ENCODE assay signal across 9 cellular contexts in genomic region chr18:58609536-58609993, GRCh38. TPM values are rescaled to one million over a fixed set of nuclear protein-coding genes. Genes with fewer than 3 reads are reported as not detected.
DNase-seq lines count a peak whose midpoint lies in the region; ATAC-seq and TF ChIP-seq lines count a peak whose summit lies in the region.
"Had no signal": no experiment of that assay in that cellular context is flagged by ENCODE, and none has a peak within 500 bp of the region (broad histone marks: within the 10 kb centered on the region; RNA-seq: fewer than 3 reads in every experiment).

No MANE protein-coding gene starts in this region.

- H3K9ac ChIP-seq in neural progenitor cell: no peak overlapping the region

- peaks cover 4% of the 10 kb centered on the region for H3K27me3 Mint-ChIP-seq in activated CD4-positive, alpha-beta memory T cell treated with anti-CD3 and anti-CD28 coated beads for 36 hours
- H3K27me3 Mint-ChIP-seq in activated CD4-positive, alpha-beta memory T cell treated with anti-CD3 and anti-CD28 coated beads, Interleukin-2, amount 10 ng/mL, durations not matched to agents 7 days and 5 days: peaks cover 7% of the 10 kb centered on the region
- H3K27me3 Mint-ChIP-seq in neural progenitor cell (ENCODE audit: insufficient read depth, low read depth): no peaks in the 10 kb centered on the region

- peaks cover 71% of the 10 kb centered on the region for H3K4me1 Mint-ChIP-seq in activated CD4-positive, alpha-beta memory T cell treated with anti-CD3 and anti-CD28 coated beads for 36 hours (ENCODE audit: low read depth)
- peaks cover 25% of the 10 kb centered on the region for H3K4me1 Mint-ChIP-seq in activated CD4-positive, alpha-beta memory T cell treated with anti-CD3 and anti-CD28 coated beads, Interleukin-2, amount 10 ng/mL, durations not matched to agents 7 days and 5 days
- peaks cover 61% of the 10 kb centered on the region for H3K4me1 Mint-ChIP-seq in neural progenitor cell

- peak; percentile 61 for ATAC-seq in GM21786 (IDR thresholded peaks at IDR 0.05; ENCODE audit: unreplicated experiment)
- ATAC-seq in HG02588 (IDR thresholded peaks at IDR 0.05; ENCODE audit: unreplicated experiment): no peak

- H3K4me3 ChIP-seq in neural progenitor cell: no peak overlapping the region
- H3K4me3 ChIP-seq in MG63: no peak overlapping the region
- H3K4me3 ChIP-seq: prostate gland had no signal

- no peak overlapping the region for H2AFZ ChIP-seq in neural progenitor cell (replicated peaks)

- POLR2A ChIA-PET in activated CD4-positive, alpha-beta memory T cell treated with anti-CD3 and anti-CD28 coated beads for 36 hours (lab: Charles Lee): interaction anchor here (0.7 to 0.9 kb wide), 2 partner anchors 22 to 62 kb away, joined by 3 to 4 read pairs; partner anchors contain the start of gene MALT1
- POLR2A ChIA-PET in activated CD4-positive, alpha-beta memory T cell treated with anti-CD3 and anti-CD28 coated beads, Interleukin-2, amount 10 ng/mL, durations not matched to agents 7 days and 5 days (lab: Charles Lee): interaction anchor here (0.8 kb wide), 1 partner anchor 62 kb away, joined by 3 read pairs; the partner anchor contains the start of gene MALT1

- no peaks in the 10 kb centered on the region for H3K9me3 Mint-ChIP-seq in activated CD4-positive, alpha-beta memory T cell treated with anti-CD3 and anti-CD28 coated beads for 36 hours
- no peaks in the 10 kb centered on the region for H3K9me3 Mint-ChIP-seq in activated CD4-positive, alpha-beta memory T cell treated with anti-CD3 and anti-CD28 coated beads, Interleukin-2, amount 10 ng/mL, durations not matched to agents 7 days and 5 days
- no peaks in the 10 kb centered on the region for H3K9me3 Mint-ChIP-seq in neural progenitor cell

- peak; percentile 46 for DNase-seq in activated CD4-positive, alpha-beta memory T cell treated with anti-CD3 and anti-CD28 coated beads for 36 hours
- DNase-seq in activated CD4-positive, alpha-beta memory T cell treated with anti-CD3 and anti-CD28 coated beads, Interleukin-2, amount 10 ng/mL, durations not matched to agents 7 days and 5 days: no peak
- DNase-seq in NOMO-1 treated with DMSO at 0.1 percent for 48 hours (lab: John Stamatoyannopoulos, UW; ENCODE audit: unreplicated experiment) (peak; percentile 71), neural progenitor cell (ENCODE audit: low spot score) (no peak), MG63 (no peak)
- no peak for DNase-seq in central memory CD4-positive, alpha-beta T cell

- CTCF ChIA-PET in activated CD4-positive, alpha-beta memory T cell treated with anti-CD3 and anti-CD28 coated beads for 36 hours (lab: Charles Lee): interaction anchor here (0.8 to 1.0 kb wide), 2 partner anchors 61 to 65 kb away, joined by 3 to 4 read pairs; no protein-coding TSS in a partner anchor
- CTCF ChIA-PET in activated CD4-positive, alpha-beta memory T cell treated with anti-CD3 and anti-CD28 coated beads, Interleukin-2, amount 10 ng/mL, durations not matched to agents 7 days and 5 days (lab: Charles Lee): no interaction called here

- H3K27ac ChIP-seq in neural progenitor cell: no peak overlapping the region
- H3K27ac ChIP-seq: prostate gland had no signal

- H3K27me3 ChIP-seq in neural progenitor cell (no peaks in the 10 kb centered on the region), MG63 (no peaks in the 10 kb centered on the region)

- H3K36me3 ChIP-seq in neural progenitor cell (no peaks in the 10 kb centered on the region), MG63 (no peaks in the 10 kb centered on the region)
- H3K36me3 ChIP-seq: prostate gland had no signal

- peak overlapping the region; percentile 70 for H3K27ac Mint-ChIP-seq in activated CD4-positive, alpha-beta memory T cell treated with anti-CD3 and anti-CD28 coated beads for 36 hours
- H3K27ac Mint-ChIP-seq in activated CD4-positive, alpha-beta memory T cell treated with anti-CD3 and anti-CD28 coated beads, Interleukin-2, amount 10 ng/mL, durations not matched to agents 7 days and 5 days: no peak overlapping the region
- peak overlapping the region; percentile 93 for H3K27ac Mint-ChIP-seq in neural progenitor cell

- peaks cover 25% of the 10 kb centered on the region for H3F3A ChIP-seq in neural progenitor cell (ENCODE audit: low read depth)

- H3K36me3 Mint-ChIP-seq in activated CD4-positive, alpha-beta memory T cell treated with anti-CD3 and anti-CD28 coated beads for 36 hours: no peaks in the 10 kb centered on the region
- H3K36me3 Mint-ChIP-seq in activated CD4-positive, alpha-beta memory T cell treated with anti-CD3 and anti-CD28 coated beads, Interleukin-2, amount 10 ng/mL, durations not matched to agents 7 days and 5 days (ENCODE audit: low read depth): no peaks in the 10 kb centered on the region
- H3K36me3 Mint-ChIP-seq in neural progenitor cell: no peaks in the 10 kb centered on the region

- no peak overlapping the region for H3K4me3 Mint-ChIP-seq in activated CD4-positive, alpha-beta memory T cell treated with anti-CD3 and anti-CD28 coated beads for 36 hours
- H3K4me3 Mint-ChIP-seq in activated CD4-positive, alpha-beta memory T cell treated with anti-CD3 and anti-CD28 coated beads, Interleukin-2, amount 10 ng/mL, durations not matched to agents 7 days and 5 days: no peak overlapping the region
- peak overlapping the region; percentile 34 for H3K4me3 Mint-ChIP-seq in neural progenitor cell

- H3K4me1 ChIP-seq in neural progenitor cell: peaks cover 41% of the 10 kb centered on the region
- H3K4me1 ChIP-seq: prostate gland had no signal

- H3K4me2 ChIP-seq in neural progenitor cell: no peak overlapping the region

- no peaks in the 10 kb centered on the region for H3K9me3 ChIP-seq in neural progenitor cell (ENCODE audit: low read depth)
- no peaks in the 10 kb centered on the region for H3K9me3 ChIP-seq in MG63
- H3K9me3 ChIP-seq: prostate gland had no signal

- H3K79me2 ChIP-seq in neural progenitor cell (ENCODE audit: low read depth): no peaks in the 10 kb centered on the region

- intact Hi-C loops in activated CD4-positive, alpha-beta memory T cell treated with anti-CD3 and anti-CD28 coated beads for 36 hours (cut with micrococcal nuclease): no loop called here

- no peaks in the 10 kb centered on the region for H4K20me1 ChIP-seq in neural progenitor cell (ENCODE audit: low read depth)

- TF ChIP-seq CTCF in neural progenitor cell (IDR thresholded peaks at IDR 0.05): no peak

RNA-seq across cellular contexts. Expression of gene ALPK2, which starts 19.3 kb away (rescaled TPM):
- 1 to 10 TPM; 3.4 to 3.6 TPM for total RNA-seq in activated CD4-positive, alpha-beta memory T cell treated with anti-CD3 and anti-CD28 coated beads for 36 hours
- total RNA-seq in activated CD4-positive, alpha-beta memory T cell treated with anti-CD3 and anti-CD28 coated beads, Interleukin-2, amount 10 ng/mL, durations not matched to agents 7 days and 5 days: under 1 TPM; 0.18 TPM
- 0.15 and 0.24 TPM in 2 replicates for total RNA-seq in neural progenitor cell (ENCODE audit: low replicate concordance)
- 6.2 and 10.5 TPM in 2 replicates for total RNA-seq in MG63 (2014; rRNA removed; shearing (Covaris generic); ENCODE audit: low replicate concordance)

Comparison
In these comparisons a context has a peak if more than half of its experiments do, and no peak if none do; other contexts are left out.
1. DNase-seq: peak in activated CD4-positive, alpha-beta memory T cell treated with anti-CD3 and anti-CD28 coated beads for 36 hours (single experiment) and NOMO-1 treated with DMSO at 0.1 percent for 48 hours (single experiment); none in activated CD4-positive, alpha-beta memory T cell treated with anti-CD3 and anti-CD28 coated beads, Interleukin-2, amount 10 ng/mL, durations not matched to agents 7 days and 5 days (single experiment), neural progenitor cell (single experiment), central memory CD4-positive, alpha-beta T cell (single experiment) and MG63 (single experiment).